Comparison of ENCODE assay signal across 39 cellular contexts in the genomic region with DNA sequence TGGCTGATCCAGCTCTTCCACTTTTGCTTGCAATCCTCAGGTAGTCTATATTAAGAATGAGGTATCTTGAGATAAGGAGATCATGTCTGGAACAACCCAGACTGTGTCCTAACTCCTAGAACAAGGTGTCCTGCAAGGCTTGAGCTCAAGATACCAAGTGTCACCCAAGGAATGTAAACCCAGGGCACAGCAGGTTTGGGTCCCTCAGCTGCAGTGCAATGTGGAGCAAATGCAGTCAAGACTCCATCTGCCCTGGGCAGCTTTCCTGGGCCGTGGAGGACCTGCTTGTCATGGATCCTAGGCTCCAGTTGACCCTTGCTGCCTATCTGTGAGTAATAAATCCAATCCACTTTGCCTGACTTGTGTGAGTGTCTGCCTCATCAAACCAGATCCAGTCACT.
"Had no signal": no experiment of that assay in that cellular context is flagged by ENCODE, and none has a peak within 500 bp of the region (broad histone marks: within the 10 kb centered on the region; RNA-seq: fewer than 3 reads in every experiment).

No MANE protein-coding gene starts in this region.

- H3K27ac ChIP-seq: adrenal gland, ascending aorta, body of pancreas, brain microvascular endothelial cell, breast epithelium, cardiac muscle cell had no signal

- H3K27me3 ChIP-seq: adrenal gland, ascending aorta, body of pancreas, brain microvascular endothelial cell, breast epithelium, cardiac muscle cell had no signal

- H3K4me3 Mint-ChIP-seq: activated naive CD4-positive, alpha-beta T cell treated with anti-CD3 and anti-CD28 coated beads for 36 hours; activated naive CD4-positive, alpha-beta T cell treated with anti-CD3 and anti-CD28 coated beads, Interleukin-2, amount 10 ng/mL, durations not matched to agents 7 days and 5 days; activated naive CD4-positive, alpha-beta T cell treated with anti-CD3 and anti-CD28 coated beads, Interleukin-2, amount 50 U/mL, for 24 hours; activated naive CD8-positive, alpha-beta T cell; activated naive CD8-positive, alpha-beta T cell treated with anti-CD3 and anti-CD28 coated beads for 36 hours; activated naive CD8-positive, alpha-beta T cell treated with anti-CD3 and anti-CD28 coated beads, Interleukin-2, amount 10 ng/mL, durations not matched to agents 7 days and 5 days; activated naive CD8-positive, alpha-beta T cell treated with anti-CD3 and anti-CD28 coated beads, Interleukin-2, amount 50 U/mL, for 24 hours; activated T-cell treated with anti-CD3 and anti-CD28 coated beads, Interleukin-2, amount 50 U/mL, for 24 hours; activated T-cell treated with anti-CD3 and anti-CD28 coated beads, Interleukin-2, amount 50 U/mL, for 4 hours; activated T-cell treated with anti-CD3 and anti-CD28 coated beads, Interleukin-2, amount 50 U/mL, for 72 hours; activated T-helper 1 cell treated with anti-CD3 and anti-CD28 coated beads, Interleukin-12 subunit alpha, Interleukin-12 subunit beta, Interleukin-2, Interleukin-4 antibody, amounts not matched to agents 30 ng/mL and 10 ng/mL and 1 ng/mL, durations not matched to agents 14 hours and 24 hours and 36 hours; activated T-helper 17 cell treated with anti-CD3 and anti-CD28 coated beads, Interleukin-2, amount 50 U/mL, for 72 hours; brain; central memory CD8-positive, alpha-beta T cell had no signal

- H3K27me3 Mint-ChIP-seq: activated naive CD4-positive, alpha-beta T cell treated with anti-CD3 and anti-CD28 coated beads, Interleukin-2, amount 10 ng/mL, durations not matched to agents 7 days and 5 days; activated naive CD4-positive, alpha-beta T cell treated with anti-CD3 and anti-CD28 coated beads, Interleukin-2, amount 50 U/mL, for 24 hours; activated naive CD8-positive, alpha-beta T cell; activated naive CD8-positive, alpha-beta T cell treated with anti-CD3 and anti-CD28 coated beads for 36 hours; activated naive CD8-positive, alpha-beta T cell treated with anti-CD3 and anti-CD28 coated beads, Interleukin-2, amount 10 ng/mL, durations not matched to agents 7 days and 5 days; activated naive CD8-positive, alpha-beta T cell treated with anti-CD3 and anti-CD28 coated beads, Interleukin-2, amount 50 U/mL, for 24 hours; activated T-cell treated with anti-CD3 and anti-CD28 coated beads, Interleukin-2, amount 50 U/mL, for 24 hours; central memory CD8-positive, alpha-beta T cell had no signal

- H3K4me1 ChIP-seq: adrenal gland, ascending aorta, body of pancreas, breast epithelium had no signal

- H3K9me3 Mint-ChIP-seq: activated naive CD8-positive, alpha-beta T cell treated with anti-CD3 and anti-CD28 coated beads, Interleukin-2, amount 10 ng/mL, durations not matched to agents 7 days and 5 days; activated T-cell treated with anti-CD3 and anti-CD28 coated beads, Interleukin-2, amount 50 U/mL, for 24 hours; activated T-helper 1 cell treated with anti-CD3 and anti-CD28 coated beads, Interleukin-12 subunit alpha, Interleukin-12 subunit beta, Interleukin-2, Interleukin-4 antibody, amounts not matched to agents 30 ng/mL and 10 ng/mL and 1 ng/mL, durations not matched to agents 14 hours and 24 hours and 36 hours had no signal

- FAIRE-seq: astrocyte, bronchial epithelial cell had no signal

- DNase-seq: activated effector memory CD4-positive, alpha-beta T cell treated with anti-CD3 and anti-CD28 coated beads, Interleukin-2, amount 50 U/mL, for 16 hours; activated effector memory CD4-positive, alpha-beta T cell treated with Interleukin-2 at 50 U/mL for 16 hours; activated gamma-delta T cell; activated gamma-delta T cell treated with Interleukin-2 at 50 U/mL for 16 hours; activated naive CD4-positive, alpha-beta T cell; activated naive CD4-positive, alpha-beta T cell treated with anti-CD3 and anti-CD28 coated beads for 36 hours; activated naive CD4-positive, alpha-beta T cell treated with anti-CD3 and anti-CD28 coated beads, Interleukin-2, amount 10 ng/mL, durations not matched to agents 7 days and 5 days; activated naive CD4-positive, alpha-beta T cell treated with anti-CD3 and anti-CD28 coated beads, Interleukin-2, amount 50 U/mL, for 16 hours; activated naive CD4-positive, alpha-beta T cell treated with Interleukin-2 at 50 U/mL for 16 hours; activated naive CD8-positive, alpha-beta T cell treated with anti-CD3 and anti-CD28 coated beads for 36 hours; activated naive CD8-positive, alpha-beta T cell treated with anti-CD3 and anti-CD28 coated beads, Interleukin-2, amount 10 ng/mL, durations not matched to agents 7 days and 5 days; activated naive CD8-positive, alpha-beta T cell treated with anti-CD3 and anti-CD28 coated beads, Interleukin-2, amount 50 U/mL, for 24 hours; activated T-cell treated with anti-CD3 and anti-CD28 coated beads, Interleukin-2, amount 50 U/mL, for 24 hours; activated T-cell treated with anti-CD3 and anti-CD28 coated beads, Interleukin-2, amount 50 U/mL, for 4 hours; activated T-cell treated with anti-CD3 and anti-CD28 coated beads, Interleukin-2, amount 50 U/mL, for 48 hours; activated T-cell treated with anti-CD3 and anti-CD28 coated beads, Interleukin-2, amount 50 U/mL, for 72 hours; adrenal gland; amniotic stem cell; amygdala; anterior cingulate cortex; aorta; body of pancreas; brain microvascular endothelial cell; caudate nucleus; central memory CD4-positive, alpha-beta T cell; cerebellar nuclear complex had no signal

- H3K36me3 ChIP-seq: adrenal gland, ascending aorta, brain microvascular endothelial cell, breast epithelium, cardiac muscle cell had no signal

- H3K27ac Mint-ChIP-seq: activated naive CD4-positive, alpha-beta T cell treated with anti-CD3 and anti-CD28 coated beads for 36 hours; activated naive CD4-positive, alpha-beta T cell treated with anti-CD3 and anti-CD28 coated beads, Interleukin-2, amount 10 ng/mL, durations not matched to agents 7 days and 5 days; activated naive CD4-positive, alpha-beta T cell treated with anti-CD3 and anti-CD28 coated beads, Interleukin-2, amount 50 U/mL, for 24 hours; activated naive CD4-positive, alpha-beta T cell treated with anti-CD3 and anti-CD28 coated beads, Interleukin-2, amount 50 U/mL, for 72 hours; activated naive CD8-positive, alpha-beta T cell; activated naive CD8-positive, alpha-beta T cell treated with anti-CD3 and anti-CD28 coated beads for 36 hours; activated naive CD8-positive, alpha-beta T cell treated with anti-CD3 and anti-CD28 coated beads, Interleukin-2, amount 10 ng/mL, durations not matched to agents 7 days and 5 days; activated naive CD8-positive, alpha-beta T cell treated with anti-CD3 and anti-CD28 coated beads, Interleukin-2, amount 50 U/mL, for 24 hours; activated T-cell treated with anti-CD3 and anti-CD28 coated beads, Interleukin-2, amount 50 U/mL, for 24 hours; activated T-cell treated with anti-CD3 and anti-CD28 coated beads, Interleukin-2, amount 50 U/mL, for 72 hours; activated T-helper 1 cell treated with anti-CD3 and anti-CD28 coated beads, Interleukin-12 subunit alpha, Interleukin-12 subunit beta, Interleukin-2, Interleukin-4 antibody, amounts not matched to agents 30 ng/mL and 10 ng/mL and 1 ng/mL, durations not matched to agents 14 hours and 24 hours and 36 hours; activated T-helper 17 cell treated with anti-CD3 and anti-CD28 coated beads, Interleukin-2, amount 50 U/mL, for 72 hours; activated T-helper 2 cell treated with anti-CD3 and anti-CD28 coated beads, Interferon-gamma antibody, Interleukin-2, Interleukin-4, amounts not matched to agents 10 μg/mL and 5 μg/mL and 100 μg/mL, durations not matched to agents 14 hours and 24 hours and 36 hours; brain had no signal

- H3K4me3 ChIP-seq: adrenal gland, ascending aorta, body of pancreas, breast epithelium, cardiac muscle cell had no signal

- H3K9me3 ChIP-seq: adrenal gland, body of pancreas had no signal

- H3K36me3 Mint-ChIP-seq: activated naive CD4-positive, alpha-beta T cell treated with anti-CD3 and anti-CD28 coated beads, Interleukin-2, amount 10 ng/mL, durations not matched to agents 7 days and 5 days; activated naive CD4-positive, alpha-beta T cell treated with anti-CD3 and anti-CD28 coated beads, Interleukin-2, amount 50 U/mL, for 24 hours; activated naive CD8-positive, alpha-beta T cell; activated naive CD8-positive, alpha-beta T cell treated with anti-CD3 and anti-CD28 coated beads for 36 hours; activated naive CD8-positive, alpha-beta T cell treated with anti-CD3 and anti-CD28 coated beads, Interleukin-2, amount 10 ng/mL, durations not matched to agents 7 days and 5 days; brain had no signal

- H3K4me1 Mint-ChIP-seq: activated naive CD4-positive, alpha-beta T cell treated with anti-CD3 and anti-CD28 coated beads, Interleukin-2, amount 10 ng/mL, durations not matched to agents 7 days and 5 days; activated naive CD4-positive, alpha-beta T cell treated with anti-CD3 and anti-CD28 coated beads, Interleukin-2, amount 50 U/mL, for 24 hours; activated naive CD8-positive, alpha-beta T cell treated with anti-CD3 and anti-CD28 coated beads for 36 hours; activated naive CD8-positive, alpha-beta T cell treated with anti-CD3 and anti-CD28 coated beads, Interleukin-2, amount 10 ng/mL, durations not matched to agents 7 days and 5 days; activated naive CD8-positive, alpha-beta T cell treated with anti-CD3 and anti-CD28 coated beads, Interleukin-2, amount 50 U/mL, for 24 hours; activated T-helper 17 cell treated with anti-CD3 and anti-CD28 coated beads, Interleukin-2, amount 50 U/mL, for 72 hours; brain; central memory CD8-positive, alpha-beta T cell had no signal

- ATAC-seq: activated naive CD4-positive, alpha-beta T cell treated with anti-CD3 and anti-CD28 coated beads, Interleukin-2, amount 50 U/mL, for 72 hours; activated naive CD8-positive, alpha-beta T cell treated with anti-CD3 and anti-CD28 coated beads, Interleukin-2, amount 50 U/mL, for 24 hours; activated T-cell treated with anti-CD3 and anti-CD28 coated beads, Interleukin-2, amount 50 U/mL, for 4 hours; activated T-cell treated with anti-CD3 and anti-CD28 coated beads, Interleukin-2, amount 50 U/mL, for 72 hours; activated T-helper 17 cell treated with anti-CD3 and anti-CD28 coated beads, Interleukin-2, amount 50 U/mL, for 72 hours; body of pancreas had no signal
